ENCODE assay signal across 11 cellular contexts in the genomic region with DNA sequence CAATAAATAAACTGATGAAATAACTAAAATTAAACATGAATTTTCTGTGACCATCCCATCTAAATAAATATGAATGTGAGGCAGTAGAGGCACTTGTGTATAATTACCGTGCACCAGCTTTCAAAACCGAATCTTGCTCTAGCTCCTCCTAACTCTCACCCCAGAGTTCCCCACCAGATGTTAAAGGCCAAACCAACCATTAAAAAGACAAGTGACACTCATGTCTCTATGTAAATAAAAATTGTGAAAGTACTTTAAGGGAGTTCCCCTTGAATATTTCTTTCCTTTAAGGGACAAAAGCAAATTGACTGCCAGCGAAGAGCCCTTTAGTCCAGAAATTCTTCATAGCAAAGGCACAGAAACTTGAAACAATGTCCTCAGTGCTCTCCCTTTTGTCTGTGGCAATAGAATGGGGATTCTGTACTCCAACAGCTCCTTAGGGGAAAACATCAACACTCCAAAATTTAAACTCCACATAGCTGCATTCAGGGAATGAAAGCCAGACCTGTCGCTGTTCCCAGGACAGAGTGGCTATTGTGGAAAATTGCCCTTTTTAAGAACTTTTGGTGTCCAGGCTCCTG.
DNase-seq lines count a peak whose midpoint lies in the region; ATAC-seq and TF ChIP-seq lines count a peak whose summit lies in the region.
"Had no signal": no experiment of that assay in that cellular context is flagged by ENCODE, and none has a peak within 500 bp of the region (broad histone marks: within the 10 kb centered on the region; RNA-seq: fewer than 3 reads in every experiment).

No MANE protein-coding gene starts in this region.

- ATAC-seq in GM23338 (no peak), HG03280 (IDR thresholded peaks at IDR 0.05; ENCODE audit: unreplicated experiment) (peak; percentile 93)
- ATAC-seq: activated T-cell treated with anti-CD3 and anti-CD28 coated beads, Interleukin-2, amount 50 U/mL, for 4 hours; mucosa of descending colon; right lobe of liver had no signal

- H3K9me3 ChIP-seq in prostate gland: no peaks in the 10 kb centered on the region
- H3K9me3 ChIP-seq: mucosa of descending colon, right lobe of liver had no signal

- H3F3A ChIP-seq in GM23338 (replicated peaks; ENCODE audit: low read depth): no peaks in the 10 kb centered on the region

- TF ChIP-seq CTCF in GM23338 (conservative IDR thresholded peaks at IDR 0.05; ENCODE audit: low read depth in 2 of 2): no peak
- no peak for TF ChIP-seq CTCF in neural crest cell (conservative IDR thresholded peaks at IDR 0.05)
- TF ChIP-seq CTCF in prostate gland (IDR thresholded peaks at IDR 0.05): no peak

- H3K79me2 ChIP-seq in GM23338 (replicated peaks; ENCODE audit: insufficient read depth): no peaks in the 10 kb centered on the region

- no peaks in the 10 kb centered on the region for H3K9me2 ChIP-seq in GM23338 (ENCODE audit: insufficient read depth)

- H3K4me1 Mint-ChIP-seq in GM23338 (peaks cover 2% of the 10 kb centered on the region; the same call in 1 of the 3 replicates), neural crest cell (peaks cover 10% of the 10 kb centered on the region)

- H3K27ac Mint-ChIP-seq in GM23338 (no peak overlapping the region), neural crest cell (ENCODE audit: unreplicated experiment) (peak overlapping the region; percentile 21)

- H3K36me3 ChIP-seq in GM23338 (ENCODE audit: insufficient read depth) (no peaks in the 10 kb centered on the region), prostate gland (no peaks in the 10 kb centered on the region)
- H3K36me3 ChIP-seq: right lobe of liver had no signal

- H4K20me1 ChIP-seq in GM23338 (replicated peaks; ENCODE audit: insufficient read depth): no peaks in the 10 kb centered on the region

- peak overlapping the region; percentile 52; the same call in 1 of the 2 replicates for H2AFZ ChIP-seq in GM23338

- no peaks in the 10 kb centered on the region for H3K9me3 Mint-ChIP-seq in GM23338
- H3K9me3 Mint-ChIP-seq in neural crest cell: no peaks in the 10 kb centered on the region
- H3K9me3 Mint-ChIP-seq: activated T-cell treated with anti-CD3 and anti-CD28 coated beads, Interleukin-2, amount 50 U/mL, for 4 hours had no signal

- H3K4me3 Mint-ChIP-seq in GM23338: no peak overlapping the region
- H3K4me3 Mint-ChIP-seq in neural crest cell: no peak overlapping the region
- H3K4me3 Mint-ChIP-seq: activated T-cell treated with anti-CD3 and anti-CD28 coated beads, Interleukin-2, amount 50 U/mL, for 4 hours had no signal

- intact Hi-C loops in prostate gland (cut with DNase I): no loop called here

- peaks cover 1% of the 10 kb centered on the region for H3K27me3 Mint-ChIP-seq in GM23338 (ENCODE audit: insufficient read depth, low read depth, poor library complexity)
- H3K27me3 Mint-ChIP-seq in neural crest cell (ENCODE audit: low read depth): no peaks in the 10 kb centered on the region

- H3K27me3 ChIP-seq in GM23338 (ENCODE audit: insufficient read depth) (no peaks in the 10 kb centered on the region), prostate gland (replicated peaks; ENCODE audit: insufficient read depth) (no peaks in the 10 kb centered on the region)
- H3K27me3 ChIP-seq: right lobe of liver had no signal

- H3K4me1 ChIP-seq in GM23338 (ENCODE audit: insufficient read depth): no peaks in the 10 kb centered on the region
- no peaks in the 10 kb centered on the region for H3K4me1 ChIP-seq in prostate gland (replicated peaks)
- H3K4me1 ChIP-seq: right lobe of liver had no signal

- H3K27ac ChIP-seq in GM23338 (ENCODE audit: low read depth) (no peak overlapping the region), prostate gland (no peak overlapping the region)
- H3K27ac ChIP-seq: right lobe of liver, VCaP had no signal

- WGBS in prostate gland: 86% methylated on average over 4 of the region's 4 CpGs

- DNase-seq in GM19238 (ENCODE audit: insufficient read length, low spot score): peak; percentile 13
- DNase-seq in GM23338 (ENCODE audit: low spot score): no peak
- no peak for DNase-seq in neural crest cell (ENCODE audit: low read depth, low spot score)
- no peak for DNase-seq in prostate gland (ENCODE audit: low spot score)
- no peak for DNase-seq in midbrain (lab: John Stamatoyannopoulos, UW)
- DNase-seq in NCI-H526 treated with DMSO at 0.1 percent for 48 hours (lab: John Stamatoyannopoulos, UW): no peak
- DNase-seq: activated T-cell treated with anti-CD3 and anti-CD28 coated beads, Interleukin-2, amount 50 U/mL, for 4 hours; mucosa of descending colon; right lobe of liver had no signal

- H3K4me3 ChIP-seq in GM23338: no peak overlapping the region
- H3K4me3 ChIP-seq in prostate gland: no peak overlapping the region
- H3K4me3 ChIP-seq: mucosa of descending colon, right lobe of liver had no signal

- no peak for TF ChIP-seq POLR2A in prostate gland (IDR thresholded peaks at IDR 0.05)

- H3K4me2 ChIP-seq in GM23338: no peak overlapping the region

- H3K36me3 Mint-ChIP-seq in GM23338 (ENCODE audit: low read depth) (no peaks in the 10 kb centered on the region), neural crest cell (ENCODE audit: low read depth) (no peaks in the 10 kb centered on the region)

TF ChIP-seq in GM23338, 12 proteins besides CTCF, POLR2A, EP300 and RAD21:
- no peak for TF ChIP-seq ZNF331 (CRISPR knock-in tag; IDR thresholded peaks at IDR 0.05; ENCODE audit: low read depth)
- no peak for TF ChIP-seq JUNB (IDR thresholded peaks at IDR 0.05; ENCODE audit: unreplicated experiment)
TF ChIP-seq in GM23338: peak in this region for 0.
